1 cellular context compared by ENCODE assay signal in genomic region chr19:51926784-51927741, GRCh38.
TF ChIP-seq lines count a peak whose summit lies in the region.

Gene ZNF613 (plus strand): TSS chr19:51927472. CDS start chr19:51936221, 8,749 bp downstream.

TF ChIP-seq in SK-N-SH treated with all-trans-retinoic acid at 6 μM for 48 hours, 23 proteins besides CTCF, POLR2A, EP300 and RAD21 (continued from another document):
- TF ChIP-seq POU6F1 (CRISPR knock-in tag; IDR thresholded peaks at IDR 0.05; ENCODE audit: borderline replicate concordance, low read depth), result no peak
TF ChIP-seq in SK-N-SH treated with all-trans-retinoic acid at 6 μM for 48 hours: peak in this region for 2.
